ENCODE assay signal across 8 cellular contexts in the genomic region with DNA sequence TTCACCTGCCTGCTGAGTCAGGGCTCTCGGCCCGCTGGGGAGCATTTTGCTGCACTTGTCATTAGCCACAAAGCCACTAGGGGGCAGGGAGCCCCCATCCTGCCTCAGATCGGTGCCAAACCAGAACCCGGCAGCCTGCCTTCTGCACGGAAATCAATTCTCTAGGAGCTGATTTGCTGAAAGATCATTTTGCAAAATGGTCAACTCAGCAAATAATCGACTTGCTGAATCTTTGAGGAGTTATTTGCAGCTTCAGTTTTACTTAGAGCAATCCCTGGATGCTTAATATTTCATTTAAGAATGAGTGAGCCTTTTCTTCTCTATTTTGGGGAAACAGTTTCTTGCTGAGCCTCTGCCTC. TPM values are rescaled to one million over a fixed set of nuclear protein-coding genes. Genes with fewer than 3 reads are reported as not detected.
DNase-seq lines count a peak whose midpoint lies in the region; ATAC-seq and TF ChIP-seq lines count a peak whose summit lies in the region.

No MANE protein-coding gene starts in this region.

- H4K20me1 ChIP-seq in OCI-LY7 (ENCODE audit: insufficient read depth, low read length) (no peaks in the 10 kb centered on the region), fibroblast of lung (ENCODE audit: control insufficient read depth, extremely low read depth, insufficient read depth, low read length) (no peaks in the 10 kb centered on the region), neural progenitor cell (ENCODE audit: low read depth) (no peaks in the 10 kb centered on the region)

- no peaks in the 10 kb centered on the region for H3K27me3 ChIP-seq in CD4-positive, alpha-beta memory T cell (ENCODE audit: insufficient read depth, low read length)
- H3K27me3 ChIP-seq in fibroblast of lung (ENCODE audit: control insufficient read depth, insufficient read depth, low read length) (no peaks in the 10 kb centered on the region), neural progenitor cell (peaks cover 40% of the 10 kb centered on the region)

- POLR2A ChIA-PET in CD4-positive, alpha-beta memory T cell (lab: Charles Lee; ENCODE audit: partially characterized antibody): interaction anchor here (0.7 to 31.1 kb wide), 38 partner anchors 8 to 428 kb away, joined by 3 to 1079 read pairs (median 8); a partner anchor contains a TSS
- POLR2A ChIA-PET in OCI-LY7 (lab: Charles Lee): no interaction called here

- peak overlapping the region; percentile 84 for H3K27ac ChIP-seq in CD4-positive, alpha-beta memory T cell (ENCODE audit: low read depth, low read length)
- H3K27ac ChIP-seq in OCI-LY7 (ENCODE audit: low read depth, low read length, poor library complexity, severe bottlenecking) (no peak overlapping the region), fibroblast of lung (ENCODE audit: insufficient read depth, low read length) (no peak overlapping the region), neural progenitor cell (no peak overlapping the region)

- peaks cover 51% of the 10 kb centered on the region for H3K4me1 ChIP-seq in CD4-positive, alpha-beta memory T cell (ENCODE audit: insufficient read depth, low read length)
- H3K4me1 ChIP-seq in OCI-LY7 (ENCODE audit: insufficient read depth, low read length, poor library complexity, severe bottlenecking): no peaks in the 10 kb centered on the region
- H3K4me1 ChIP-seq in fibroblast of lung (ENCODE audit: control insufficient read depth, extremely low read depth, insufficient read depth, low read length): no peaks in the 10 kb centered on the region
- no peaks in the 10 kb centered on the region for H3K4me1 ChIP-seq in neural progenitor cell

- DNase-seq in CD4-positive, alpha-beta memory T cell: peak; percentile 88 to 91 (median 89)
- DNase-seq in HuH-7.5 (ENCODE audit: low spot score): peak; percentile 89
- DNase-seq in OCI-LY7 (ENCODE audit: low spot score): peak; percentile 65
- peak; percentile 89 for DNase-seq in activated T-cell treated with anti-CD3 and anti-CD28 coated beads, Interleukin-2, amount 50 U/mL, for 1 hour
- peak; percentile 41 to 52 for DNase-seq in fibroblast of lung (ENCODE audit: low read depth in 2 of 2)
- peak; percentile 82 for DNase-seq in neural progenitor cell (ENCODE audit: low spot score)
- DNase-seq in stimulated activated naive CD8-positive, alpha-beta T cell treated with anti-CD3 and anti-CD28 coated beads, Interleukin-15, amount 100 ng/mL, for 72 hours: peak; percentile 84 to 90

- peaks cover 10 to 30% of the 10 kb centered on the region in 2 donors for H3K36me3 Mint-ChIP-seq in CD4-positive, alpha-beta memory T cell
- no peaks in the 10 kb centered on the region for H3K36me3 Mint-ChIP-seq in neural progenitor cell

- no peaks in the 10 kb centered on the region for H3K27me3 Mint-ChIP-seq in CD4-positive, alpha-beta memory T cell
- peaks cover 13% of the 10 kb centered on the region for H3K27me3 Mint-ChIP-seq in neural progenitor cell (ENCODE audit: insufficient read depth, low read depth)
- H3K27me3 Mint-ChIP-seq in stimulated activated naive CD8-positive, alpha-beta T cell treated with anti-CD3 and anti-CD28 coated beads, Interleukin-15, amount 100 ng/mL, for 72 hours: no peaks in the 10 kb centered on the region

- intact Hi-C loops in CD4-positive, alpha-beta memory T cell (cut with micrococcal nuclease): loop anchor here (1.0 to 2.0 kb wide), 6 partner anchors 120 to 429 kb away; no protein-coding TSS in a partner anchor
- intact Hi-C loops in OCI-LY7 (cut with micrococcal nuclease; ENCODE audit: unreplicated experiment): loop anchor here (5.0 kb wide), 2 partner anchors 114 to 309 kb away; no protein-coding TSS in a partner anchor

- H3K4me3 Mint-ChIP-seq in CD4-positive, alpha-beta memory T cell: peak overlapping the region; percentile 78 to 100 (median 100)
- H3K4me3 Mint-ChIP-seq in neural progenitor cell: no peak overlapping the region
- peak overlapping the region; percentile 89 to 100 for H3K4me3 Mint-ChIP-seq in stimulated activated naive CD8-positive, alpha-beta T cell treated with anti-CD3 and anti-CD28 coated beads, Interleukin-15, amount 100 ng/mL, for 72 hours

- H3K9ac ChIP-seq in fibroblast of lung (ENCODE audit: insufficient read depth, low read length) (no peak overlapping the region), neural progenitor cell (no peak overlapping the region)

- H3K9me3 Mint-ChIP-seq in CD4-positive, alpha-beta memory T cell: peaks cover 0 to 3% (median 0%) of the 10 kb centered on the region in 8 donors
- H3K9me3 Mint-ChIP-seq in neural progenitor cell: no peaks in the 10 kb centered on the region
- H3K9me3 Mint-ChIP-seq in stimulated activated naive CD8-positive, alpha-beta T cell treated with anti-CD3 and anti-CD28 coated beads, Interleukin-15, amount 100 ng/mL, for 72 hours: no peaks in the 10 kb centered on the region

- no peaks in the 10 kb centered on the region for H3K36me3 ChIP-seq in CD4-positive, alpha-beta memory T cell (ENCODE audit: insufficient read depth, low read length)
- no peaks in the 10 kb centered on the region for H3K36me3 ChIP-seq in OCI-LY7 (ENCODE audit: insufficient read depth, low read length)
- no peaks in the 10 kb centered on the region for H3K36me3 ChIP-seq in fibroblast of lung (ENCODE audit: control insufficient read depth, insufficient read depth, low read length)
- no peaks in the 10 kb centered on the region for H3K36me3 ChIP-seq in neural progenitor cell

- H3K9me2 ChIP-seq in OCI-LY7 (ENCODE audit: insufficient read depth, low read length): no peaks in the 10 kb centered on the region

- no peak overlapping the region for H3K4me2 ChIP-seq in OCI-LY7 (ENCODE audit: low read length)
- H3K4me2 ChIP-seq in fibroblast of lung (ENCODE audit: extremely low read depth, insufficient read depth, low read length): no peak overlapping the region
- H3K4me2 ChIP-seq in neural progenitor cell: no peak overlapping the region

- H3K4me3 ChIP-seq in CD4-positive, alpha-beta memory T cell (ENCODE audit: low read length in 2 of 2): peak overlapping the region in 1 of 2 donors; percentile 36
- H3K4me3 ChIP-seq in OCI-LY7 (ENCODE audit: low read depth, low read length, poor library complexity, severe bottlenecking) (no peak overlapping the region), fibroblast of lung (replicated peaks in 1 of 4; ENCODE audit: control extremely low read depth in 1 of 4, insufficient read depth in 1 of 4, low read depth in 3 of 4, low read length in 4 of 4) (no peak overlapping the region), neural progenitor cell (no peak overlapping the region)

- no TSS peak for BruUV-seq in OCI-LY7 (replicated peaks; lab: Mats Ljungman, UMichigan)

- H3K27ac Mint-ChIP-seq in CD4-positive, alpha-beta memory T cell: peak overlapping the region; percentile 84 to 98 (median 96)
- no peak overlapping the region for H3K27ac Mint-ChIP-seq in neural progenitor cell
- H3K27ac Mint-ChIP-seq in stimulated activated naive CD8-positive, alpha-beta T cell treated with anti-CD3 and anti-CD28 coated beads, Interleukin-15, amount 100 ng/mL, for 72 hours: peak overlapping the region; percentile 97 to 98

- no peaks in the 10 kb centered on the region for H3K79me2 ChIP-seq in OCI-LY7 (ENCODE audit: insufficient read depth, low read depth, low read length)
- H3K79me2 ChIP-seq in fibroblast of lung (ENCODE audit: control insufficient read depth, insufficient read depth, low read length): no peaks in the 10 kb centered on the region
- no peaks in the 10 kb centered on the region for H3K79me2 ChIP-seq in neural progenitor cell (ENCODE audit: low read depth)

- H3F3A ChIP-seq in neural progenitor cell (ENCODE audit: low read depth): no peaks in the 10 kb centered on the region

- CTCF ChIA-PET in CD4-positive, alpha-beta memory T cell (lab: Charles Lee; ENCODE audit: partially characterized antibody): interaction anchor here (0.6 to 10.5 kb wide), 54 partner anchors 15 to 429 kb away, joined by 3 to 146 read pairs (median 6); a partner anchor contains a TSS
- CTCF ChIA-PET in OCI-LY7 (lab: Charles Lee; ENCODE audit: unreplicated experiment): interaction anchor here (0.6 kb wide), 1 partner anchor 10 kb away, joined by 3 read pairs; no protein-coding TSS in a partner anchor

- no peaks in the 10 kb centered on the region for H3K9me3 ChIP-seq in CD4-positive, alpha-beta memory T cell (ENCODE audit: control insufficient read depth in 1 of 2, low read length in 2 of 2)
- H3K9me3 ChIP-seq in OCI-LY7 (ENCODE audit: low read length): no peaks in the 10 kb centered on the region
- no peaks in the 10 kb centered on the region for H3K9me3 ChIP-seq in fibroblast of lung (ENCODE audit: control insufficient read depth, insufficient read depth, low read depth, low read length)
- no peaks in the 10 kb centered on the region for H3K9me3 ChIP-seq in neural progenitor cell (ENCODE audit: low read depth)

- H2AFZ ChIP-seq in OCI-LY7 (ENCODE audit: low read length) (no peak overlapping the region), fibroblast of lung (ENCODE audit: low read length) (no peak overlapping the region), neural progenitor cell (replicated peaks) (peak overlapping the region; percentile 54)

- peak; percentile 93 for TF ChIP-seq CTCF in OCI-LY7 (conservative IDR thresholded peaks at IDR 0.05; ENCODE audit: low read length)
- peak; percentile 73 to 85 for TF ChIP-seq CTCF in fibroblast of lung (conservative IDR thresholded peaks at IDR 0.05 in 1 of 2, IDR thresholded peaks at IDR 0.05 in 1 of 2; ENCODE audit: low read depth in 1 of 2, low read length in 2 of 2)
- TF ChIP-seq CTCF in neural progenitor cell (IDR thresholded peaks at IDR 0.05): peak; percentile 92

- ATAC-seq in GM19452 (IDR thresholded peaks at IDR 0.05; ENCODE audit: unreplicated experiment): peak; percentile 50
- peak; percentile 54 for ATAC-seq in stimulated activated naive CD8-positive, alpha-beta T cell treated with anti-CD3 and anti-CD28 coated beads, Interleukin-15, amount 100 ng/mL, for 72 hours

- H3K4me1 Mint-ChIP-seq in CD4-positive, alpha-beta memory T cell: peaks cover 34 to 64% (median 46%) of the 10 kb centered on the region in 4 donors
- peaks cover 17% of the 10 kb centered on the region for H3K4me1 Mint-ChIP-seq in neural progenitor cell
- H3K4me1 Mint-ChIP-seq in stimulated activated naive CD8-positive, alpha-beta T cell treated with anti-CD3 and anti-CD28 coated beads, Interleukin-15, amount 100 ng/mL, for 72 hours: peaks cover 74% of the 10 kb centered on the region

RNA-seq across cellular contexts. Expression of a gene that starts 1.7 kb away (rescaled TPM):
- total RNA-seq in CD4-positive, alpha-beta memory T cell: 10 to 100 TPM; 59.0 to 62.5 TPM
- 10 to 100 TPM in 1 of 2 donors, 1 to 10 TPM in 1; 9.8 to 39.9 TPM for polyA plus RNA-seq in CD4-positive, alpha-beta memory T cell
- total RNA-seq in OCI-LY7 (2014; rRNA removed; shearing (Covaris generic)): not detected in 2 replicates
- total RNA-seq in OCI-LY7 (2022): not detected in 2 replicates
- total RNA-seq in fibroblast of lung: under 0.01 TPM in 2 replicates
- polyA plus RNA-seq in fibroblast of lung: not detected in 2 replicates
- polyA plus RNA-seq in fibroblast of lung (2012): not detected in 2 replicates
- polyA minus RNA-seq in fibroblast of lung (ENCODE audit: low replicate concordance): not detected in 2 replicates
- total RNA-seq in neural progenitor cell (ENCODE audit: low replicate concordance): not detected in 2 replicates

Comparison
In these comparisons a context has a peak if more than half of its experiments do, and no peak if none do; other contexts are left out.
1. RNA of a gene that starts 1.7 kb away (total RNA-seq): 59.0 to 62.5 TPM in CD4-positive, alpha-beta memory T cell; not detected in OCI-LY7, under 0.01 TPM in fibroblast of lung and not detected in neural progenitor cell; every median in the first group is over 10 times any median in the second.
2. Peak in every context shown above with its lines, with median percentiles within 50 percentile points of each other: DNase-seq and CTCF ChIP-seq.